22 cellular contexts compared by ENCODE assay signal in genomic region chr22:17267661-17268330, GRCh38. TPM values are rescaled to one million over a fixed set of nuclear protein-coding genes. Genes with fewer than 3 reads are reported as not detected.
DNase-seq lines count a peak whose midpoint lies in the region; ATAC-seq and TF ChIP-seq lines count a peak whose summit lies in the region.
"Had no signal": no experiment of that assay in that cellular context is flagged by ENCODE, and none has a peak within 500 bp of the region (broad histone marks: within the 10 kb centered on the region; RNA-seq: fewer than 3 reads in every experiment).

No MANE protein-coding gene starts in this region.

- peak; percentile 21 for DNase-seq in NCI-H345 (lab: John Stamatoyannopoulos, UW)
- DNase-seq in NCI-H345 treated with DMSO at 0.1 percent for 48 hours (lab: John Stamatoyannopoulos, UW; ENCODE audit: unreplicated experiment), result no peak
- DNase-seq in SK-N-MC (ENCODE audit: low read depth, low spot score), result no peak
- peak; percentile 78 for DNase-seq in posterior vena cava (ENCODE audit: low spot score)
- DNase-seq in type B pancreatic cell (ENCODE audit: extremely low spot score, unreplicated experiment), result no peak
- no peak for DNase-seq in AG08396 (ENCODE audit: low spot score)
- DNase-seq: activated CD4-positive, alpha-beta T cell treated with anti-CD3 and anti-CD28 coated beads, Interleukin-2, amount 50 U/mL, for 48 hours; activated naive CD4-positive, alpha-beta T cell; BE2C; effector CD8-positive, alpha-beta T cell; esophagus squamous epithelium; GDM1; immature natural killer cell; lower lobe of right lung; NCI-H1694; NK-92 treated with Interleukin-12 subunit alpha and Interleukin-12 subunit beta, amount 100 ng/mL, for 24 hours; stimulated activated naive CD8-positive, alpha-beta T cell treated with anti-CD3 and anti-CD28 coated beads, Interleukin-15, amount 100 ng/mL, for 72 hours; transverse colon had no signal

- H3K36me3 Mint-ChIP-seq in type B pancreatic cell, result no peaks in the 10 kb centered on the region
- H3K36me3 Mint-ChIP-seq: immature natural killer cell had no signal

- H3K4me1 ChIP-seq in iPS-18a (ENCODE audit: control insufficient read depth, low read depth, low read length), result peaks cover 72% of the 10 kb centered on the region
- H3K4me1 ChIP-seq: BE2C, lower lobe of right lung had no signal

- ATAC-seq in SK-N-SH treated with all-trans-retinoic acid at 6 μM for 48 hours, result no peak

- H3K4me3 Mint-ChIP-seq in type B pancreatic cell, result no peak overlapping the region
- H3K4me3 Mint-ChIP-seq: immature natural killer cell had no signal

- H3K27me3 ChIP-seq in iPS-18a (ENCODE audit: control insufficient read depth, insufficient read depth, low read length), result no peaks in the 10 kb centered on the region
- H3K27me3 ChIP-seq: BE2C, esophagus squamous epithelium, transverse colon had no signal

- H3K4me3 ChIP-seq in SK-N-MC, result no peak overlapping the region
- H3K4me3 ChIP-seq in iPS-18a (ENCODE audit: low read length), result no peak overlapping the region
- H3K4me3 ChIP-seq: esophagus squamous epithelium, lower lobe of right lung, skin epidermis, transverse colon had no signal

- peak overlapping the region; percentile 86 for H3K27ac ChIP-seq in SK-N-MC
- H3K27ac ChIP-seq in iPS-18a (ENCODE audit: low read length), result peak overlapping the region; percentile 28
- H3K27ac ChIP-seq: 22Rv1, esophagus squamous epithelium, lower lobe of right lung, skin epidermis had no signal

- H3K27ac Mint-ChIP-seq in type B pancreatic cell, result no peak overlapping the region

- H3K9me3 Mint-ChIP-seq in type B pancreatic cell, result no peaks in the 10 kb centered on the region
- H3K9me3 Mint-ChIP-seq: immature natural killer cell; stimulated activated naive CD8-positive, alpha-beta T cell treated with anti-CD3 and anti-CD28 coated beads, Interleukin-15, amount 100 ng/mL, for 72 hours had no signal

- H3K27me3 Mint-ChIP-seq in type B pancreatic cell, result no peaks in the 10 kb centered on the region
- H3K27me3 Mint-ChIP-seq: stimulated activated naive CD8-positive, alpha-beta T cell treated with anti-CD3 and anti-CD28 coated beads, Interleukin-15, amount 100 ng/mL, for 72 hours had no signal

- H3K9ac ChIP-seq in SK-N-MC (ENCODE audit: insufficient read length) (no peak overlapping the region), iPS-18a (ENCODE audit: low read length) (peak overlapping the region; percentile 32)

- H3K9me3 ChIP-seq in SK-N-MC (ENCODE audit: low read depth, low read length) (no peaks in the 10 kb centered on the region), iPS-18a (ENCODE audit: control insufficient read depth, low read depth, low read length) (no peaks in the 10 kb centered on the region)
- H3K9me3 ChIP-seq: BE2C, esophagus squamous epithelium, lower lobe of right lung, transverse colon had no signal

- no peaks in the 10 kb centered on the region for H3K36me3 ChIP-seq in SK-N-MC (ENCODE audit: insufficient read depth, low read length)
- H3K36me3 ChIP-seq in iPS-18a (ENCODE audit: control insufficient read depth, low read depth, low read length), result no peaks in the 10 kb centered on the region
- H3K36me3 ChIP-seq: BE2C, esophagus squamous epithelium, lower lobe of right lung, transverse colon had no signal

- peaks cover 63% of the 10 kb centered on the region for H3K4me1 Mint-ChIP-seq in type B pancreatic cell (ENCODE audit: unreplicated experiment)
- H3K4me1 Mint-ChIP-seq: immature natural killer cell had no signal

- intact Hi-C loops in posterior vena cava (cut with DNase I), result loop anchor here in 1 of 2 donors (10.0 kb wide), 1 partner anchor 167 kb away; no protein-coding TSS in a partner anchor

- TF ChIP-seq CTCF in type B pancreatic cell (conservative IDR thresholded peaks at IDR 0.05), result no peak

TF ChIP-seq in SK-N-SH treated with all-trans-retinoic acid at 6 μM for 48 hours, 23 proteins besides CTCF, POLR2A, EP300 and RAD21:
- no peak for TF ChIP-seq RARB (CRISPR knock-in tag; IDR thresholded peaks at IDR 0.05)
- TF ChIP-seq TCF4 (CRISPR knock-in tag; IDR thresholded peaks at IDR 0.05; ENCODE audit: borderline replicate concordance), result no peak
- no peak for TF ChIP-seq ZNF8 (CRISPR knock-in tag; IDR thresholded peaks at IDR 0.05)
- no peak for TF ChIP-seq ZC3H10 (CRISPR knock-in tag; IDR thresholded peaks at IDR 0.05)
- TF ChIP-seq CSDC2 (CRISPR knock-in tag; IDR thresholded peaks at IDR 0.05), result no peak
- no peak for TF ChIP-seq BACH2 (CRISPR knock-in tag; IDR thresholded peaks at IDR 0.05; ENCODE audit: borderline replicate concordance)
- no peak for TF ChIP-seq PATZ1 (CRISPR knock-in tag; IDR thresholded peaks at IDR 0.05; ENCODE audit: borderline replicate concordance)
- no peak for TF ChIP-seq ZFP30 (CRISPR knock-in tag; IDR thresholded peaks at IDR 0.05)
- no peak for TF ChIP-seq TSHZ2 (CRISPR knock-in tag; IDR thresholded peaks at IDR 0.05)
- no peak for TF ChIP-seq ZNF565 (CRISPR knock-in tag; conservative IDR thresholded peaks at IDR 0.05; ENCODE audit: low read depth)
- TF ChIP-seq ZNF70 (CRISPR knock-in tag; IDR thresholded peaks at IDR 0.05), result no peak
- no peak for TF ChIP-seq ZFP3 (CRISPR knock-in tag; IDR thresholded peaks at IDR 0.05)

RNA-seq across cellular contexts. Expression of gene ADA2, which starts 48.6 kb away (rescaled TPM):
- 10 to 100 TPM in 1 of 2 donors, 1 to 10 TPM in 1; 7.4 to 11.8 TPM for total RNA-seq in posterior vena cava
- 22.2 and 25.8 TPM in 2 replicates for total RNA-seq in type B pancreatic cell (ENCODE audit: low replicate concordance)

Comparison
In these comparisons a context has a peak if more than half of its experiments do, and no peak if none do; other contexts are left out.
1. DNase-seq: peak in NCI-H345 (single experiment) and posterior vena cava (single experiment); none in NCI-H345 treated with DMSO at 0.1 percent for 48 hours (single experiment), SK-N-MC (single experiment), type B pancreatic cell (single experiment) and AG08396 (single experiment).